In genomic region chr20:52874241-52874640, GRCh38 we compare ENCODE assay signal across 11 cellular contexts.
"Had no signal": no experiment of that assay in that cellular context is flagged by ENCODE, and none has a peak within 500 bp of the region (broad histone marks: within the 10 kb centered on the region; RNA-seq: fewer than 3 reads in every experiment).

No MANE protein-coding gene starts in this region.

- H3K36me3 ChIP-seq: HAP-1 had no signal

- H3K4me3 ChIP-seq: GM23248, GM23338, HAP-1 had no signal

- FAIRE-seq: H1, H54 had no signal

- H3K9me3 ChIP-seq: HAP-1 had no signal

- H3K27ac Mint-ChIP-seq: GM23338, H9, HFFc6 had no signal

- DNase-seq: GM23248, GOT3, H7, H9, HCEC 1CT, HFFc6 had no signal

- H3K9ac ChIP-seq: GM23248 had no signal

- H2AFZ ChIP-seq: GM23248, GM23338 had no signal

- H3K9me3 Mint-ChIP-seq: GM23338, H9 had no signal

- H3K27ac ChIP-seq: GM23248 had no signal

- H3K4me3 Mint-ChIP-seq: GM23338, H9, HFFc6 had no signal

- H3K4me1 Mint-ChIP-seq: GM23338, H9 had no signal

- H3K4me2 ChIP-seq: GM23338 had no signal

- ATAC-seq: GM23338, HCT116 had no signal

- H3K4me1 ChIP-seq: HAP-1 had no signal
